Comparison of ENCODE assay signal across 8 cellular contexts in the genomic region with DNA sequence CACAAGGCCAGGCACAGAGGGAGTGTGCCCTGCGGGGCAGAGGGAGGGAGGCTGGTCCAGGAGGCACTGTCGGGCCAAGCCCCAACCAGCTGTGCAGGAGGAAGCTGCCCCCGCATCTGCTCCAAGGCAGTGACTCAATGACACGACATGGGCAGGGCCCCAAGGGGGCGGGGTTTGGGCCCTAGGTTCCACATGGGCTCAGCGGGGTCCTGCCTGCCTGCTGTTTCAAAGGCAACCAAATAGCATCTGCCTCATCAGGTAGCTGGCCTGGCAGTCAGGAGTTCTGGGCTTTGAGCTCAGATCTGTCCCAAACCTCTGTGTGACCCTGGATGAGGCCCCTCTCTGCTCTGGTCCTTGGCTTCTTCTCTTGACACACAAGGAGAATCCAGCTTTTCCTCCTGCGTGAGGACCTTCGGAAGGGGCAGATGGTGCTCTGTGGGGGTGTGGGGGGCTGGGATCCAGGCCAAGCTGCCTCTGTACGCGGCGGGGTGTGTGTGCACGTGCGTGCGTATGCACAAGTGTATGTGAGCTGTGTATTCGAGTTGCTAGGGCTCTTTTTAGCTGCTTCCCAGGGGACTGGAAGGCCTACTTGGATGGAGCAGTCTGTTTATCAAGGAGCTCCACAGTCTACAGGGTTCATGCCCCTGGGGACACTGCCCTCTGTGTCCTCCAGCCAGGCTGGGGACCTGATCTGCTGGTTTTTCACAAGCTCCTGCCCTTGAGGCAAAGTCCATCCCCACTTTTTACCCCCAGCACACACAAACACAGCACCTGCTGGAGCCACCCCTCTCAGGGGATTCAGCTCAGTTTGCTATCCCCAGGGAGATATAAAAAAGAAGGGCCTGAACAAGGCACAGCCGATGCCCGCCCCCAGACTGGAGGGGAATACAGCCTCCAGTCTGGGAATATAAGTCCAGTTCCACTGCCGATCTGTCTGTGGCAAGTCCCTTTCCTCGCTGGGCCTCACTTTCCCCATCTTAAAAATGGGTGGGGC.
DNase-seq lines count a peak whose midpoint lies in the region; ATAC-seq and TF ChIP-seq lines count a peak whose summit lies in the region.

No MANE protein-coding gene starts in this region.

- no peak for TF ChIP-seq CTCF in epithelial cell of esophagus (IDR thresholded peaks at IDR 0.05; ENCODE audit: insufficient read depth, low read depth, low read length, missing control alignments)
- no peak for TF ChIP-seq CTCF in omental fat pad (IDR thresholded peaks at IDR 0.05)

- H3K36me3 ChIP-seq in H7 (replicated peaks; ENCODE audit: control insufficient read depth, insufficient read depth, low read length): peaks cover 2% of the 10 kb centered on the region

- ATAC-seq in omental fat pad (ENCODE audit: low FRiP score) (peak; percentile 77), GM18873 (IDR thresholded peaks at IDR 0.05; ENCODE audit: low FRiP score, unreplicated experiment) (no peak)

- no peaks in the 10 kb centered on the region for H3K27me3 ChIP-seq in H7 (ENCODE audit: control insufficient read depth, insufficient read depth, low read length)

- DNase-seq in GDM1 (lab: John Stamatoyannopoulos, UW): peak; percentile 49
- DNase-seq in H7: peak; percentile 95
- DNase-seq in NCI-H1092 (lab: John Stamatoyannopoulos, UW): peak; percentile 84
- peak; percentile 80 for DNase-seq in UCSD-AML1 (lab: John Stamatoyannopoulos, UW; ENCODE audit: unreplicated experiment)
- peak; percentile 88 for DNase-seq in epithelial cell of esophagus (ENCODE audit: low read depth)
- DNase-seq in omental fat pad (ENCODE audit: low spot score): peak; percentile 67
- no peak for DNase-seq in AML-193 (lab: John Stamatoyannopoulos, UW)

- H3K4me3 ChIP-seq in H7 (ENCODE audit: insufficient read depth, low read depth, low read length) (no peak overlapping the region), epithelial cell of esophagus (ENCODE audit: low read length) (no peak overlapping the region)

Comparison
In these comparisons a context has a peak if more than half of its experiments do, and no peak if none do; other contexts are left out.
1. DNase-seq: peak in GDM1 (single experiment), H7 (single experiment), NCI-H1092 (single experiment), UCSD-AML1 (single experiment), epithelial cell of esophagus (single experiment) and omental fat pad (single experiment); none in AML-193 (0 of 2).